In genomic region chr2:231413456-231413855, GRCh38 we compare ENCODE assay signal across 22 cellular contexts.
"Had no signal": no experiment of that assay in that cellular context is flagged by ENCODE, and none has a peak within 500 bp of the region (broad histone marks: within the 10 kb centered on the region; RNA-seq: fewer than 3 reads in every experiment).

No MANE protein-coding gene starts in this region.

- H3K4me3 ChIP-seq: breast epithelium, left lung, prostate gland, sigmoid colon, suprapubic skin had no signal

- H3K27ac Mint-ChIP-seq: activated naive CD8-positive, alpha-beta T cell treated with anti-CD3 and anti-CD28 coated beads for 36 hours; memory B cell; naive B cell had no signal

- ATAC-seq: activated CD4-positive, CD25-positive, alpha-beta regulatory T cell treated with anti-CD3 and anti-CD28 coated beads, Interleukin-2, amount 50 U/mL, for 24 hours; left lung; stimulated activated naive CD8-positive, alpha-beta T cell treated with anti-CD3 and anti-CD28 coated beads, Interleukin-15, Interleukin-2, amounts not matched to agents 100 U/mL and 50 U/mL, for 24 hours; upper lobe of right lung had no signal

- H3K27me3 ChIP-seq: breast epithelium, dorsolateral prefrontal cortex, esophagus muscularis mucosa, sigmoid colon, suprapubic skin, upper lobe of right lung had no signal

- H3K4me3 Mint-ChIP-seq: activated naive CD8-positive, alpha-beta T cell treated with anti-CD3 and anti-CD28 coated beads for 36 hours; memory B cell had no signal

- H3K9me3 ChIP-seq: breast epithelium, prostate gland, sigmoid colon, suprapubic skin, upper lobe of right lung had no signal

- H3K27ac ChIP-seq: breast epithelium, left lung, prostate gland, suprapubic skin, upper lobe of right lung had no signal

- H3K4me1 ChIP-seq: prostate gland had no signal

- H3K36me3 ChIP-seq: breast epithelium, esophagus muscularis mucosa, left lung, prostate gland, sigmoid colon, suprapubic skin, upper lobe of right lung had no signal

- DNase-seq: activated CD4-positive, alpha-beta T cell treated with anti-CD3 and anti-CD28 coated beads, Interleukin-2, amount 50 U/mL, for 4 hours; activated effector memory CD4-positive, alpha-beta T cell treated with Interleukin-2 at 50 U/mL for 16 hours; activated naive CD8-positive, alpha-beta T cell treated with anti-CD3 and anti-CD28 coated beads for 36 hours; activated T-cell treated with anti-CD3 and anti-CD28 coated beads, Interleukin-2, amount 50 U/mL, for 1 hour; anterior cingulate cortex; dorsolateral prefrontal cortex; foreskin fibroblast; glutamatergic neuron; left lung; naive B cell; nucleus accumbens; sigmoid colon; stimulated activated CD4-positive, alpha-beta T cell treated with anti-CD3 and anti-CD28 coated beads, Interleukin-12 subunit alpha, Interleukin-12 subunit beta, amount 100 ng/mL, for 4 hours; stimulated activated naive CD8-positive, alpha-beta T cell treated with anti-CD3 and anti-CD28 coated beads, Interleukin-15, Interleukin-2, amounts not matched to agents 100 U/mL and 50 U/mL, for 24 hours; T-helper 2 cell; upper lobe of right lung had no signal

- H3K4me1 Mint-ChIP-seq: memory B cell had no signal
